1 cellular context compared by ENCODE assay signal in genomic region chr6:44966449-44967091, GRCh38.
A peak's percentile ranks its signal among the peaks of the same experiment; 100 is the strongest.
TF ChIP-seq lines count a peak whose summit lies in the region.

No MANE protein-coding gene starts in this region.

TF ChIP-seq in HEK293, 187 proteins besides CTCF, POLR2A, EP300 and RAD21 (continued from another document):
- TF ChIP-seq ZNF449 (tag by site-specific recombination; IDR thresholded peaks at IDR 0.05) (no peak), ZNF366 (tag by site-specific recombination; conservative IDR thresholded peaks at IDR 0.05) (peak; percentile 91), ZNF394 (tag by site-specific recombination; IDR thresholded peaks at IDR 0.05; ENCODE audit: borderline replicate concordance) (peak; percentile 52; the same call in 1 of the 2 replicates), ZBTB26 (tag by site-specific recombination; optimal IDR thresholded peaks at IDR 0.05) (no peak), ZNF555 (tag by site-specific recombination; conservative IDR thresholded peaks at IDR 0.05) (no peak), ZNF639 (tag by site-specific recombination; IDR thresholded peaks at IDR 0.05) (peak; percentile 72), ZNF518A (tag by site-specific recombination; conservative IDR thresholded peaks at IDR 0.05; ENCODE audit: low read depth) (peak; percentile 29; the same call in 1 of the 2 replicates), ZNF202 (tag by site-specific recombination; IDR thresholded peaks at IDR 0.05; ENCODE audit: borderline replicate concordance) (no peak), ZNF596 (tag by site-specific recombination; IDR thresholded peaks at IDR 0.05) (no peak), HOXA7 (CRISPR knock-in tag; IDR thresholded peaks at IDR 0.05; ENCODE audit: borderline replicate concordance) (no peak), ZNF354C (tag by site-specific recombination; IDR thresholded peaks at IDR 0.05; ENCODE audit: borderline replicate concordance, low read depth) (no peak), HIC1 (tag by site-specific recombination; IDR thresholded peaks at IDR 0.05) (peak; percentile 69), PRDM6 (tag by site-specific recombination; IDR thresholded peaks at IDR 0.05) (peak; percentile 93), FEZF1 (tag by site-specific recombination; IDR thresholded peaks at IDR 0.05) (peak; percentile 75), BCL11A (tag by site-specific recombination; IDR thresholded peaks at IDR 0.05; ENCODE audit: low read depth) (peak; percentile 52; the same call in 1 of the 2 replicates), ZNF548 (tag by site-specific recombination; IDR thresholded peaks at IDR 0.05) (no peak), MYNN (tag by site-specific recombination; IDR thresholded peaks at IDR 0.05; ENCODE audit: borderline replicate concordance) (peak; percentile 96), ZNF513 (tag by site-specific recombination; IDR thresholded peaks at IDR 0.05) (no peak), ZEB2 (tag by site-specific recombination; IDR thresholded peaks at IDR 0.05) (peak; percentile 82), ZFHX2 (tag by site-specific recombination; conservative IDR thresholded peaks at IDR 0.05) (peak; percentile 33; the same call in 1 of the 2 replicates), PRDM1 (tag by site-specific recombination; IDR thresholded peaks at IDR 0.05) (0 out of 2 replicates have a peak, but pooled peaks have one; percentile 10), TSHZ1 (tag by site-specific recombination; IDR thresholded peaks at IDR 0.05; ENCODE audit: borderline replicate concordance) (peak; percentile 67; the same call in 1 of the 2 replicates), ZNF121 (tag by site-specific recombination; IDR thresholded peaks at IDR 0.05) (no peak), INSM2 (tag by site-specific recombination; IDR thresholded peaks at IDR 0.05) (peak; percentile 53; the same call in 1 of the 2 replicates), ZNF621 (tag by site-specific recombination; IDR thresholded peaks at IDR 0.05) (no peak), ZNF24 (tag by site-specific recombination; IDR thresholded peaks at IDR 0.05) (peak; percentile 43; the same call in 1 of the 2 replicates), ZNF10 (tag by site-specific recombination; IDR thresholded peaks at IDR 0.05) (no peak), ZNF350 (tag by site-specific recombination; IDR thresholded peaks at IDR 0.05) (no peak)
